ENCODE assay signal across 9 cellular contexts in the genomic region with DNA sequence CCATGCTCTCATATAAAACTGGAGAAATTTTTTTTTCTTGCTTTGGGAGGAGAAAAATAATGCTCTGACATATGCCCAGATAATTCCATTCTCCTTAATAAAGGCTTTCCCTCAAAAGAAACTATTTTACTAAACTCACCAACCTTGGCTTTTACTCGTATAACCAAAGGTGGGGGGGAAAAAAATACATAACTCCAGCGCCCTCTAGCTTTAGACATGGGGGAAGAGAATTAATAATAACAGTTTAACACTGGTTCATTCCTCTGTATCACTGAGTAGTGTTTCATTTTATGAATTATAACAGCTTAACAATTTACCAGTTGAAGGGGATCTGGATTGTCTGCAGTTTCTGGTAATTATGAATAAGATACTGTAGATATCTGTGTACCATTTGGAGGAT.
DNase-seq lines count a peak whose midpoint lies in the region; FAIRE-seq and TF ChIP-seq lines count a peak whose summit lies in the region.
"Had no signal": no experiment of that assay in that cellular context is flagged by ENCODE, and none has a peak within 500 bp of the region (broad histone marks: within the 10 kb centered on the region; RNA-seq: fewer than 3 reads in every experiment).

No MANE protein-coding gene starts in this region.

- DNase-seq in NCI-H82 (lab: John Stamatoyannopoulos, UW) (peak; percentile 34), NCI-H82 treated with DMSO at 0.1 percent for 48 hours (lab: John Stamatoyannopoulos, UW; ENCODE audit: unreplicated experiment) (no peak), NCI-H1048 (lab: John Stamatoyannopoulos, UW) (peak; percentile 5), bronchial epithelial cell (ENCODE audit: low read depth) (peak; percentile 15), retinal pigment epithelial cell (ENCODE audit: low read depth) (peak; percentile 5), NCI-H2227 treated with DMSO at 0.1 percent for 48 hours (lab: John Stamatoyannopoulos, UW) (no peak)
- no peak for DNase-seq in stimulated activated CD4-positive, alpha-beta T cell treated with anti-CD3 and anti-CD28 coated beads, Interleukin-1b, Interleukin-23, amount 100 ng/mL, for 48 hours
- no peak for DNase-seq in central memory CD4-positive, alpha-beta T cell
- DNase-seq: CD8-positive, alpha-beta T cell had no signal

- FAIRE-seq in bronchial epithelial cell (lab: Jason Lieb, UNC) = no peak

- H3K36me3 ChIP-seq in bronchial epithelial cell (ENCODE audit: control insufficient read depth, insufficient read depth, low read length) = no peaks in the 10 kb centered on the region

- H3K4me3 ChIP-seq in bronchial epithelial cell (ENCODE audit: low read depth, low read length) (no peak overlapping the region), retinal pigment epithelial cell (ENCODE audit: low read length) (no peak overlapping the region)

- TF ChIP-seq CTCF in bronchial epithelial cell (IDR thresholded peaks at IDR 0.05; ENCODE audit: insufficient read depth, low read length, severe bottlenecking) = peak; percentile 37
- peak; percentile 69 for TF ChIP-seq CTCF in retinal pigment epithelial cell (conservative IDR thresholded peaks at IDR 0.05; ENCODE audit: low read depth, low read length)

- no peaks in the 10 kb centered on the region for H3K27me3 ChIP-seq in bronchial epithelial cell (ENCODE audit: control insufficient read depth, insufficient read depth, low read length)

Comparison
In these comparisons a context has a peak if more than half of its experiments do, and no peak if none do; other contexts are left out.
1. DNase-seq: peak in NCI-H82 (single experiment), NCI-H1048 (single experiment), bronchial epithelial cell (single experiment) and retinal pigment epithelial cell (single experiment); none in NCI-H82 treated with DMSO at 0.1 percent for 48 hours (single experiment), NCI-H2227 treated with DMSO at 0.1 percent for 48 hours (single experiment), stimulated activated CD4-positive, alpha-beta T cell treated with anti-CD3 and anti-CD28 coated beads, Interleukin-1b, Interleukin-23, amount 100 ng/mL, for 48 hours (single experiment) and central memory CD4-positive, alpha-beta T cell (single experiment).